In genomic region chr3:163890661-163891060, GRCh38 we compare ENCODE assay signal across 19 cellular contexts.
DNase-seq lines count a peak whose midpoint lies in the region; ATAC-seq and TF ChIP-seq lines count a peak whose summit lies in the region.
"Had no signal": no experiment of that assay in that cellular context is flagged by ENCODE, and none has a peak within 500 bp of the region (broad histone marks: within the 10 kb centered on the region; RNA-seq: fewer than 3 reads in every experiment).

No MANE protein-coding gene starts in this region.

- no peak overlapping the region for H2BK120ac ChIP-seq in mesendoderm (ENCODE audit: low read depth, low read length)

- H3K4me1 ChIP-seq in A673 (ENCODE audit: insufficient read depth, low read length, poor library complexity, severe bottlenecking) (no peaks in the 10 kb centered on the region), mesendoderm (ENCODE audit: control insufficient read depth, low read depth, low read length) (no peaks in the 10 kb centered on the region)

- TF ChIP-seq CTCF in A673 (conservative IDR thresholded peaks at IDR 0.05; ENCODE audit: low read depth, low read length), result no peak

- no TSS peak for BruUV-seq in A673 (replicated peaks; lab: Mats Ljungman, UMichigan)

- no peak overlapping the region for H3K4me2 ChIP-seq in mesendoderm (ENCODE audit: low read length)

- H2BK5ac ChIP-seq in mesendoderm (ENCODE audit: low read length), result no peak overlapping the region

- H3K27ac ChIP-seq in A673 (ENCODE audit: low read depth, low read length, poor library complexity, severe bottlenecking) (no peak overlapping the region), mesendoderm (ENCODE audit: low read depth, low read length) (no peak overlapping the region)
- H3K27ac ChIP-seq: 22Rv1, GM23248, RWPE1 had no signal

- peak; percentile 48 for DNase-seq in A673 (ENCODE audit: low spot score)
- peak; percentile 35 for DNase-seq in NCI-H146 (lab: John Stamatoyannopoulos, UW)
- peak; percentile 6 for DNase-seq in NCI-H748 treated with DMSO at 0.1 percent for 48 hours (lab: John Stamatoyannopoulos, UW)
- DNase-seq in mesendoderm, result peak; percentile 87
- DNase-seq in NCI-H510A (lab: John Stamatoyannopoulos, UW), result no peak
- DNase-seq: DMS 273 treated with DMSO at 0.1 percent for 48 hours, DND-41, GM23248, NCI-H1105, NCI-H187 treated with DMSO at 0.1 percent for 48 hours, NCI-H2171 treated with DMSO at 0.1 percent for 48 hours, NCI-H446 treated with DMSO at 0.1 percent for 48 hours, NCI-H82 had no signal

- no peak overlapping the region for H3K18ac ChIP-seq in mesendoderm (ENCODE audit: low read length)

- H3K4ac ChIP-seq in mesendoderm (ENCODE audit: low read depth, low read length), result no peak overlapping the region

- no peak overlapping the region for H2BK15ac ChIP-seq in mesendoderm (replicated peaks; ENCODE audit: low read depth)

- WGBS in mesendoderm (ENCODE audit: extremely low coverage, insufficient coverage, low lambda C conversion rate), result no CpG with 5 or more reads among the region's 2 CpGs

- ATAC-seq in GM19467 (IDR thresholded peaks at IDR 0.05; ENCODE audit: unreplicated experiment) (no peak), HG03439 (IDR thresholded peaks at IDR 0.05; ENCODE audit: unreplicated experiment) (no peak), GM18858 (IDR thresholded peaks at IDR 0.05; ENCODE audit: unreplicated experiment) (no peak)
- ATAC-seq: K562 had no signal

- H3K36me3 ChIP-seq in A673 (ENCODE audit: insufficient read depth, low read length, poor library complexity, severe bottlenecking), result no peaks in the 10 kb centered on the region
- no peaks in the 10 kb centered on the region for H3K36me3 ChIP-seq in mesendoderm (ENCODE audit: control insufficient read depth, insufficient read depth, low read length)

- no peak overlapping the region for H2AK5ac ChIP-seq in mesendoderm (ENCODE audit: low read length)

- no peak overlapping the region for H3K4me3 ChIP-seq in A673 (ENCODE audit: low read depth, low read length, poor library complexity, severe bottlenecking)
- no peak overlapping the region for H3K4me3 ChIP-seq in mesendoderm (ENCODE audit: low read length)
- H3K4me3 ChIP-seq: GM23248, K562 had no signal

- no peak overlapping the region for H4K5ac ChIP-seq in mesendoderm (ENCODE audit: low read length)

- no peak overlapping the region for H4K8ac ChIP-seq in mesendoderm (ENCODE audit: low read depth, low read length)

- intact Hi-C loops in A673 (cut with micrococcal nuclease; ENCODE audit: unreplicated experiment), result loop anchor here (10.0 kb wide), 1 partner anchor 266 kb away; no protein-coding TSS in a partner anchor

- POLR2A ChIA-PET in A673 (lab: Charles Lee; ENCODE audit: low non-redundant PET), result no interaction called here

- H3K27me3 ChIP-seq in A673 (replicated peaks; ENCODE audit: insufficient read depth, low read depth, low read length, poor library complexity) (no peaks in the 10 kb centered on the region), mesendoderm (ENCODE audit: insufficient read depth, low read length, poor library complexity) (no peaks in the 10 kb centered on the region)

- no peaks in the 10 kb centered on the region for H3K9me3 ChIP-seq in A673 (ENCODE audit: low read depth, low read length, poor library complexity, severe bottlenecking)

- no peak overlapping the region for H3K9ac ChIP-seq in mesendoderm (ENCODE audit: low read length)
- H3K9ac ChIP-seq: GM23248 had no signal

- CTCF ChIA-PET in A673 (lab: Charles Lee), result no interaction called here

- no peak overlapping the region for H3K56ac ChIP-seq in mesendoderm (ENCODE audit: low read length)

- no peaks in the 10 kb centered on the region for H3K79me2 ChIP-seq in mesendoderm (ENCODE audit: control insufficient read depth, insufficient read depth, low read length)

- H3K79me1 ChIP-seq in mesendoderm (ENCODE audit: low read length), result no peaks in the 10 kb centered on the region

- H3K23ac ChIP-seq in mesendoderm (ENCODE audit: low read length), result no peak overlapping the region
